10 cellular contexts compared by ENCODE assay signal in genomic region chr5:87231037-87231808, GRCh38. TPM values are rescaled to one million over a fixed set of nuclear protein-coding genes. Genes with fewer than 3 reads are reported as not detected.
DNase-seq lines count a peak whose midpoint lies in the region; ATAC-seq and TF ChIP-seq lines count a peak whose summit lies in the region.
"Had no signal": no experiment of that assay in that cellular context is flagged by ENCODE, and none has a peak within 500 bp of the region (broad histone marks: within the 10 kb centered on the region; RNA-seq: fewer than 3 reads in every experiment).

No MANE protein-coding gene starts in this region.

- H3K36me3 Mint-ChIP-seq in effector memory CD8-positive, alpha-beta T cell (ENCODE audit: insufficient read depth) = peaks cover 3% of the 10 kb centered on the region

- DNase-seq in effector memory CD8-positive, alpha-beta T cell = no peak
- no peak for DNase-seq in GM13976 (ENCODE audit: low spot score)
- no peak for DNase-seq in dedifferentiated amniotic fluid mesenchymal stem cell (ENCODE audit: extremely low spot score)
- no peak for DNase-seq in cardiac septum (ENCODE audit: low spot score)
- no peak for DNase-seq in activated CD8-positive, alpha-beta memory T cell treated with anti-CD3 and anti-CD28 coated beads for 24 hours
- DNase-seq: DMS153, hypothalamus had no signal

- no peak for TF ChIP-seq CTCF in GM13976 (IDR thresholded peaks at IDR 0.05; ENCODE audit: borderline replicate concordance, control extremely low read depth, extremely low read depth, insufficient read depth, missing control alignments)

- no peaks in the 10 kb centered on the region for H3K4me1 Mint-ChIP-seq in effector memory CD8-positive, alpha-beta T cell (ENCODE audit: low read depth in 2 of 2)

- intact Hi-C loops in cardiac septum (cut with DNase I) = no loop called here

- no peak overlapping the region for H3K27ac Mint-ChIP-seq in effector memory CD8-positive, alpha-beta T cell

- no peak overlapping the region for H3K4me3 Mint-ChIP-seq in effector memory CD8-positive, alpha-beta T cell

- peak; percentile 92 for ATAC-seq in GM18858 (IDR thresholded peaks at IDR 0.05; ENCODE audit: unreplicated experiment)
- peak; percentile 97 for ATAC-seq in GM21515 (IDR thresholded peaks at IDR 0.05; ENCODE audit: unreplicated experiment)
- ATAC-seq in HG03159 (IDR thresholded peaks at IDR 0.05; ENCODE audit: unreplicated experiment) = peak; percentile 96
- peak; percentile 32 for ATAC-seq in effector memory CD8-positive, alpha-beta T cell (replicated peaks)

- H3K27me3 Mint-ChIP-seq in effector memory CD8-positive, alpha-beta T cell = no peaks in the 10 kb centered on the region

- H3K9me3 Mint-ChIP-seq in effector memory CD8-positive, alpha-beta T cell = no peaks in the 10 kb centered on the region

- in situ Hi-C loops in GM13976 (cut with MboI; ENCODE audit: low sequenced_read_pairs, unreplicated experiment) = no loop called here

RNA-seq across cellular contexts. Expression of gene RASA1, which starts 36.5 kb away (rescaled TPM):
- 19.2 TPM for total RNA-seq in cardiac septum

Comparison
In these comparisons a context has a peak if more than half of its experiments do, and no peak if none do; other contexts are left out.
1. ATAC-seq: peak in every context shown above with its lines; median percentile 97 in GM21515; 96 in HG03159; 92 in GM18858; 32 in effector memory CD8-positive, alpha-beta T cell.